Comparison of ENCODE assay signal across 9 cellular contexts in genomic region chr11:2380807-2381350, GRCh38. TPM values are rescaled to one million over a fixed set of nuclear protein-coding genes. Genes with fewer than 3 reads are reported as not detected.
DNase-seq lines count a peak whose midpoint lies in the region; ATAC-seq, FAIRE-seq and TF ChIP-seq lines count a peak whose summit lies in the region.
"Had no signal": no experiment of that assay in that cellular context is flagged by ENCODE, and none has a peak within 500 bp of the region (broad histone marks: within the 10 kb centered on the region; RNA-seq: fewer than 3 reads in every experiment).

No MANE protein-coding gene starts in this region.

- no peaks in the 10 kb centered on the region for H3K9me3 ChIP-seq in T-helper 17 cell (ENCODE audit: control insufficient read depth, low read length, poor library complexity, severe bottlenecking)

- peak overlapping the region; percentile 56 for H3K4me3 Mint-ChIP-seq in T-helper 17 cell

- no peaks in the 10 kb centered on the region for H3K27me3 Mint-ChIP-seq in T-helper 17 cell

- TF ChIP-seq CTCF in GM12865 (IDR thresholded peaks at IDR 0.05; ENCODE audit: insufficient read depth, low read depth, low read length, missing control alignments), result no peak
- TF ChIP-seq CTCF in D721Med (IDR thresholded peaks at IDR 0.05; ENCODE audit: insufficient read depth, missing control alignments), result no peak

- peaks cover 31% of the 10 kb centered on the region for H3K4me1 Mint-ChIP-seq in T-helper 17 cell

- peak overlapping the region; percentile 95 for H3K4me3 ChIP-seq in GM12865 (ENCODE audit: low read depth, low read length)

- no peak overlapping the region for H3K27ac Mint-ChIP-seq in T-helper 17 cell

- no peak for ATAC-seq in T-helper 17 cell
- peak; percentile 21 for ATAC-seq in Right ventricle myocardium superior (ENCODE audit: poor library complexity)
- no peak for ATAC-seq in GM18502 (IDR thresholded peaks at IDR 0.05; ENCODE audit: poor library complexity, unreplicated experiment)

- DNase-seq in GM12865 (ENCODE audit: low read depth), result peak; percentile 86
- no peak for DNase-seq in T-helper 17 cell
- peak; percentile 89 for DNase-seq in Right ventricle myocardium superior
- peak; percentile 49 for DNase-seq in putamen (ENCODE audit: low spot score)
- DNase-seq in D721Med (ENCODE audit: insufficient read length, low spot score), result no peak
- no peak for DNase-seq in NCI-H2029 (lab: John Stamatoyannopoulos, UW)
- no peak for DNase-seq in NK-92 treated with Interleukin-12 subunit alpha and Interleukin-12 subunit beta, amount 100 ng/mL, for 24 hours (lab: John Stamatoyannopoulos, UW)
- DNase-seq: activated CD8-positive, alpha-beta memory T cell treated with anti-CD3 and anti-CD28 coated beads, Interleukin-2, amount 50 U/mL, for 48 hours had no signal

- H3K36me3 Mint-ChIP-seq in T-helper 17 cell (ENCODE audit: low read depth), result no peaks in the 10 kb centered on the region

- intact Hi-C loops in Right ventricle myocardium superior (cut with DNase I), result no loop called here

- no peak for FAIRE-seq in D721Med (lab: Jason Lieb, UNC)

RNA-seq across cellular contexts. Expression of gene CD81, which starts 3.8 kb away (rescaled TPM):
- total RNA-seq in T-helper 17 cell (100 to 1,000 TPM; 153 to 194 TPM), Right ventricle myocardium superior (457 TPM)

RNA-seq across cellular contexts. Expression of gene TSSC4, which starts 19.7 kb away (rescaled TPM):
- total RNA-seq in T-helper 17 cell (10 to 100 TPM; 47.9 to 60.3 TPM), Right ventricle myocardium superior (36.2 TPM)

Comparison
In these comparisons a context has a peak if more than half of its experiments do, and no peak if none do; other contexts are left out.
1. DNase-seq: peak in GM12865 (single experiment), Right ventricle myocardium superior (single experiment) and putamen (single experiment); none in T-helper 17 cell (0 of 3), D721Med (single experiment), NCI-H2029 (single experiment) and NK-92 treated with Interleukin-12 subunit alpha and Interleukin-12 subunit beta, amount 100 ng/mL, for 24 hours (single experiment).